16 cellular contexts compared by ENCODE assay signal in the genomic region with DNA sequence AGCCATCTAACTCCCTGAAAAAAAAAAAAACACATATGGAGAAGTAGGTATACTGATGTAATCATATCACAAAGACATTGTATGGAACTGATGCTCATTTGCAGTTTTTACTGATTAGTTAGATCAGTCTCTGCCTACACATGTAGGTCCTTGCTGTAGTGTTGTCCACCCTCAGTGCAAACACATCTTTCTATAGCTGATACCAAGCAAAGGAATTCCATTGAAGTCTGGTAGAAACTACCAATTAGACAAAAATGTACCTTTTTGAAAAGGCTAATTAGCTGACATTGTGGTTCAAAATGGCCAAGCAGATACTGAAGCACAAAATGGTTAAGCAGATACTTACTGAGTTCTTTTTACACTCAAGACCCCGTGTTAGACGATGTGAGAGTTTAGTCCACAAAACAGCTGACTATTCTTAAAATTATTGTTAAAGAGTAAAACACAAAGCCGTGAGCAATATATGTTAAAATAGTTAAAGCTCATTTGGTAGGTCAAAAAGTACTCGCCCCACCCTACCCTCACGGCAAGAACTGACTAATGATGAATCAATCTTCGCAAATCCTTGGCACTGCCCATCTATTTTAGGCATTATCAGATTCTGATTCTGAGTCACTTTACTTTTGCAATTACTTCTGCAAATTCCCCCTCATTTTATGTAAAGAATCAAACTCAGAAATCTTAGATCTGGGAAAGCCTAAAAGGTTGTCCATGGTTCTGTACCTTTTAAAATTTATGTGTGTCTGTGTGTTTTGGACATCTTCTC. TPM values are rescaled to one million over a fixed set of nuclear protein-coding genes. Genes with fewer than 3 reads are reported as not detected.
DNase-seq lines count a peak whose midpoint lies in the region; ATAC-seq, FAIRE-seq and TF ChIP-seq lines count a peak whose summit lies in the region.
"Had no signal": no experiment of that assay in that cellular context is flagged by ENCODE, and none has a peak within 500 bp of the region (broad histone marks: within the 10 kb centered on the region; RNA-seq: fewer than 3 reads in every experiment).

No MANE protein-coding gene starts in this region.

- H3K27me3 ChIP-seq in adipocyte (replicated peaks; ENCODE audit: control insufficient read depth, insufficient read depth, low read length) (no peaks in the 10 kb centered on the region), MM.1S (replicated peaks; ENCODE audit: insufficient read depth, low read length) (no peaks in the 10 kb centered on the region)
- H3K27me3 ChIP-seq: ovary, testis had no signal

- H3K36me3 ChIP-seq in adipocyte (ENCODE audit: control insufficient read depth, insufficient read depth, low read length, severe bottlenecking) (no peaks in the 10 kb centered on the region), MM.1S (replicated peaks; ENCODE audit: insufficient read depth, low read length) (no peaks in the 10 kb centered on the region)
- H3K36me3 ChIP-seq: ovary, WERI-Rb-1 had no signal

- no peak for TF ChIP-seq RAD21 in A549 (conservative IDR thresholded peaks at IDR 0.05 in 1 of 2, IDR thresholded peaks at IDR 0.05 in 1 of 2)

- H3K4me2 ChIP-seq in A549 (peak overlapping the region; percentile 74), MM.1S (ENCODE audit: low read depth, low read length) (no peak overlapping the region)

- H3K9ac ChIP-seq in adipocyte (ENCODE audit: low read length) (no peak overlapping the region), MM.1S (ENCODE audit: low read length) (no peak overlapping the region)

- H3F3A ChIP-seq in MM.1S (ENCODE audit: insufficient read depth, low read length) = no peaks in the 10 kb centered on the region

- CTCF ChIA-PET in A549 (lab: Yijun Ruan, JAX) = no interaction called here

- DNase-seq in A549 (ENCODE audit: low read depth in 1 of 2, low spot score in 1 of 2) (peak in 1 of 2 experiments; percentile 32), HCEC 1CT (peak; percentile 64), adipocyte (ENCODE audit: low read depth) (peak; percentile 59), fibroblast of the conjunctiva (ENCODE audit: low read depth) (peak; percentile 29), NCI-H1092 treated with DMSO at 0.1 percent for 48 hours (lab: John Stamatoyannopoulos, UW) (no peak), Right ventricle myocardium inferior (ENCODE audit: missing footprints) (no peak), MM.1S (no peak)
- DNase-seq: mesenchymal stem cell; NK-92 treated with Interleukin-12 subunit alpha and Interleukin-12 subunit beta, amount 100 ng/mL, for 24 hours; ovary; stimulated activated CD4-positive, alpha-beta T cell treated with anti-CD3 and anti-CD28 coated beads, Interleukin-15, amount 100 ng/mL, for 24 hours; testis; WERI-Rb-1 had no signal

- no peak for TF ChIP-seq CTCF in A549 (IDR thresholded peaks at IDR 0.05)
- TF ChIP-seq CTCF in MM.1S (IDR thresholded peaks at IDR 0.05; ENCODE audit: low read length) = no peak

- ATAC-seq in A549 (peak in 1 of 2 experiments; percentile 55; a peak in 3 of 6 replicates), Right ventricle myocardium inferior (no peak), HG03025 (IDR thresholded peaks at IDR 0.05; ENCODE audit: low FRiP score, unreplicated experiment) (no peak)
- ATAC-seq: activated naive CD4-positive, alpha-beta T cell treated with anti-CD3 and anti-CD28 coated beads, Interleukin-2, amount 50 U/mL, for 72 hours had no signal

- H3K27ac ChIP-seq in A549 (peak overlapping the region; percentile 84 to 90), MM.1S (ENCODE audit: low read length) (no peak overlapping the region)
- H3K27ac ChIP-seq: ovary, testis, WERI-Rb-1 had no signal

- WGBS in A549 (ENCODE audit: missing lambda C conversion rate) = 4% methylated on average over 6 of the region's 6 CpGs

- peak; percentile 96 for FAIRE-seq in A549 (lab: Jason Lieb, UNC)
- FAIRE-seq: D721Med had no signal

- H3K79me2 ChIP-seq in MM.1S (ENCODE audit: low read length) = no peaks in the 10 kb centered on the region

- TF ChIP-seq POLR2A in A549 (IDR thresholded peaks at IDR 0.05; ENCODE audit: low read length) = no peak

- peak overlapping the region; percentile 15; the same call in 1 of the 3 replicates for H3K4me3 ChIP-seq in A549
- H3K4me3 ChIP-seq in adipocyte (ENCODE audit: low read length) = no peak overlapping the region
- H3K4me3 ChIP-seq in MM.1S (ENCODE audit: low read length) = no peak overlapping the region
- H3K4me3 ChIP-seq: ovary, testis had no signal

- POLR2A ChIA-PET in A549 (lab: Yijun Ruan, JAX) = interaction anchor here (1.0 kb wide), 1 partner anchor 42 kb away, joined by 4 read pairs; the partner anchor contains the start of gene COL4A5

- H3K4me1 ChIP-seq in A549 (peaks cover 74% of the 10 kb centered on the region), adipocyte (ENCODE audit: control insufficient read depth, insufficient read depth, low read length) (peaks cover 25% of the 10 kb centered on the region), MM.1S (ENCODE audit: low read length) (no peaks in the 10 kb centered on the region)
- H3K4me1 ChIP-seq: testis had no signal

- peak in 1 of 2 experiments; percentile 47; a peak in 2 of 5 replicates for TF ChIP-seq EP300 in A549 (IDR thresholded peaks at IDR 0.05)

- intact Hi-C loops in Right ventricle myocardium inferior (cut with DNase I) = no loop called here

- H3K9me3 ChIP-seq in A549 (no peaks in the 10 kb centered on the region), adipocyte (ENCODE audit: control insufficient read depth, low read length) (no peaks in the 10 kb centered on the region), MM.1S (replicated peaks; ENCODE audit: insufficient read depth, low read length) (no peaks in the 10 kb centered on the region)
- H3K9me3 ChIP-seq: ovary, testis had no signal

- no peaks in the 10 kb centered on the region for H4K20me1 ChIP-seq in MM.1S (ENCODE audit: insufficient read depth, low read length)

- H2AFZ ChIP-seq in MM.1S (ENCODE audit: low read length) = no peak overlapping the region

- H3K9me2 ChIP-seq in MM.1S (replicated peaks; ENCODE audit: insufficient read depth, low read length) = no peaks in the 10 kb centered on the region

TF ChIP-seq in A549, 52 proteins besides CTCF, POLR2A, EP300 and RAD21 (continues in another document):
- TF ChIP-seq CHD4 (IDR thresholded peaks at IDR 0.05; ENCODE audit: borderline replicate concordance) (no peak), TFCP2L1 (CRISPR knock-in tag; IDR thresholded peaks at IDR 0.05) (no peak), MAX (IDR thresholded peaks at IDR 0.05) (peak; percentile 33; the same call in 1 of the 2 replicates), RARB (CRISPR knock-in tag; IDR thresholded peaks at IDR 0.05) (no peak), HOXB5 (CRISPR knock-in tag; IDR thresholded peaks at IDR 0.05) (no peak), CBX8 (IDR thresholded peaks at IDR 0.05) (no peak), FOSB (CRISPR knock-in tag; IDR thresholded peaks at IDR 0.05) (no peak), HDAC2 (IDR thresholded peaks at IDR 0.05) (no peak), E2F6 (IDR thresholded peaks at IDR 0.05; ENCODE audit: borderline replicate concordance, low read depth) (no peak), HEYL (CRISPR knock-in tag; IDR thresholded peaks at IDR 0.05) (no peak), JUN (IDR thresholded peaks at IDR 0.05) (peak; percentile 33 to 50; a peak in 1 of 5 replicates), HES2 (IDR thresholded peaks at IDR 0.05) (no peak), GATA3 (IDR thresholded peaks at IDR 0.05; ENCODE audit: borderline replicate concordance) (peak; percentile 87; the same call in 1 of the 2 replicates), RCOR1 (IDR thresholded peaks at IDR 0.05; ENCODE audit: low read depth, low read length) (no peak), RFX5 (IDR thresholded peaks at IDR 0.05) (no peak), SREBF2 (IDR thresholded peaks at IDR 0.05) (no peak), KDM1A (IDR thresholded peaks at IDR 0.05; ENCODE audit: low read depth) (no peak), ZFP36 (IDR thresholded peaks at IDR 0.05; ENCODE audit: borderline replicate concordance, partially characterized antibody) (no peak), MYC (IDR thresholded peaks at IDR 0.05; ENCODE audit: borderline replicate concordance, low read length) (no peak), PHF8 (IDR thresholded peaks at IDR 0.05; ENCODE audit: borderline replicate concordance, low read depth) (no peak), MAFK (IDR thresholded peaks at IDR 0.05; ENCODE audit: partially characterized antibody) (peak; percentile 61), MAZ (IDR thresholded peaks at IDR 0.05; ENCODE audit: borderline replicate concordance, low read depth, low read length) (no peak), ZSCAN20 (CRISPR knock-in tag; IDR thresholded peaks at IDR 0.05) (no peak), JUNB (IDR thresholded peaks at IDR 0.05) (peak; percentile 89), NFE2L2 (conservative IDR thresholded peaks at IDR 0.05; ENCODE audit: low read length) (no peak)

RNA-seq across cellular contexts. Expression of gene COL4A6, which starts 40.4 kb away (rescaled TPM):
- 19.8 and 24.3 TPM in 2 replicates for polyA plus RNA-seq in A549 (2011; rRNA removed)
- polyA plus RNA-seq in A549 (2012; cell fraction: cytosol; rRNA removed) = 8.7 and 9.9 TPM in 2 replicates
- polyA plus RNA-seq in A549 (2012; cell fraction: nucleus; rRNA removed) = 45.5 and 50.8 TPM in 2 replicates
- polyA plus RNA-seq in A549 (2017; fragmentation: RNase III; extraction: RNeasy Plus Mini Kit Qiagen cat#74134 plus additional on column Dnase treatment) = 12.5 to 14.2 TPM (median 13.0 TPM) in 3 replicates
- polyA minus RNA-seq in A549 (2011; rRNA and poly(A)+ RNA removed) = 20.6 and 21.2 TPM in 2 replicates
- 8.3 TPM for total RNA-seq in Right ventricle myocardium inferior
- total RNA-seq: activated naive CD4-positive, alpha-beta T cell treated with anti-CD3 and anti-CD28 coated beads, Interleukin-2, amount 50 U/mL, for 72 hours had no signal

RNA-seq across cellular contexts. Expression of gene COL4A5, which starts 41.8 kb away (rescaled TPM):
- 48.6 and 67.8 TPM in 2 replicates for polyA plus RNA-seq in A549 (2011; rRNA removed)
- polyA plus RNA-seq in A549 (2012; cell fraction: cytosol; rRNA removed) = 16.3 and 18.7 TPM in 2 replicates
- polyA plus RNA-seq in A549 (2012; cell fraction: nucleus; rRNA removed) = 114 and 140 TPM in 2 replicates
- polyA plus RNA-seq in A549 (2017; fragmentation: RNase III; extraction: RNeasy Plus Mini Kit Qiagen cat#74134 plus additional on column Dnase treatment) = 17.5 to 22.3 TPM (median 21.3 TPM) in 3 replicates
- polyA minus RNA-seq in A549 (2011; rRNA and poly(A)+ RNA removed) = 45.2 and 57.0 TPM in 2 replicates
- 6.1 TPM for total RNA-seq in Right ventricle myocardium inferior
- total RNA-seq: activated naive CD4-positive, alpha-beta T cell treated with anti-CD3 and anti-CD28 coated beads, Interleukin-2, amount 50 U/mL, for 72 hours had no signal

Comparison
In these comparisons a context has a peak if more than half of its experiments do, and no peak if none do; other contexts are left out.
1. DNase-seq: peak in HCEC 1CT (single experiment), adipocyte (single experiment) and fibroblast of the conjunctiva (single experiment); none in NCI-H1092 treated with DMSO at 0.1 percent for 48 hours (single experiment), Right ventricle myocardium inferior (single experiment) and MM.1S (single experiment).